15 cellular contexts compared by ENCODE assay signal in the genomic region with DNA sequence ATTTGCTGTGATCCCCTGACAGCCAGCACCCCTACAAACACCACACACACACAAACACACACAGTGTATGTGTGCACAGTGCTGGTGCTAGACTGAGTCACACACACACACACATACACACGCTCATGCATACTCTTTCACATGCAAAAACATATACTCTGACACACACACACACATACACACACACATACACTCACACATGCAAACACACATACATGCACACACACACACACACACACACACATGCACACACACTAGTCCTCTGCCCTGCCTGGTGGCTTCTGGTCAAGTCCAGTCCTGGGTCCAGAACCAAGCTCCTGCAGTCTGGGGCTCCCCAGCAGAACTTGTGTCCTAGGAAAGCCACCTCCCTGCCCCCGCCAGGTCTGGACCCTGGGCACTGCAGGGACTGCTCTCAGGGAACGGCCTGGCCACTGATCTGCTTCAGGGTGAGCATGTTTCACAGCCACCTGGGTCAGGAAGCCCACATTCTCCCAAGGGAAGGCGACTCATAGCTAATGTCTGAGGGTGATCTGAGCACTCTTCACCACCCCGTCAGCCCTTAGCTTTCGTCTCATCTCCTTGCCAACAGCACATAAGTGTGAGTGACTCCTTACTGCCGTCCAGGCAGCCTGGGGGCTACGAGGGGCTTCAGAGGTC.
A peak's percentile ranks its signal among the peaks of the same experiment; 100 is the strongest.
DNase-seq lines count a peak whose midpoint lies in the region; ATAC-seq and TF ChIP-seq lines count a peak whose summit lies in the region.
"Had no signal": no experiment of that assay in that cellular context is flagged by ENCODE, and none has a peak within 500 bp of the region (broad histone marks: within the 10 kb centered on the region; RNA-seq: fewer than 3 reads in every experiment).

No MANE protein-coding gene starts in this region.

- no peaks in the 10 kb centered on the region; a peak in 1 of 22 replicates for H4K20me1 ChIP-seq in BLaER1 treated with 17β-estradiol and CSF1 and Interleukin-3, amounts not matched to agents 10 nM and 100 nM
- no peaks in the 10 kb centered on the region for H4K20me1 ChIP-seq in Loucy (ENCODE audit: insufficient read depth, low read length, poor library complexity, severe bottlenecking)

- TF ChIP-seq CTCF in Loucy (conservative IDR thresholded peaks at IDR 0.05; ENCODE audit: low read length) = no peak

- H2BK5ac ChIP-seq in neuronal stem cell (ENCODE audit: low read length) = no peak overlapping the region

- peaks cover 0 to 20% (median 10%) of the 10 kb centered on the region in 11 experiments; a peak in 15 of 22 replicates for H3K9me3 ChIP-seq in BLaER1 treated with 17β-estradiol and CSF1 and Interleukin-3, amounts not matched to agents 10 nM and 100 nM (replicated peaks in 1 of 11)
- H3K9me3 ChIP-seq in Loucy (ENCODE audit: insufficient read depth, low read depth, low read length) (no peaks in the 10 kb centered on the region), neuronal stem cell (replicated peaks in 1 of 2; ENCODE audit: control insufficient read depth in 2 of 2, insufficient read depth in 1 of 2, low read depth in 1 of 2, low read length in 2 of 2) (peaks cover 0 to 4% of the 10 kb centered on the region in 2 donors)
- H3K9me3 ChIP-seq: stomach had no signal

- H3F3A ChIP-seq in Loucy (ENCODE audit: low read depth) = no peaks in the 10 kb centered on the region

- H2BK12ac ChIP-seq in neuronal stem cell (ENCODE audit: low read length) = no peak overlapping the region

- H3K79me1 ChIP-seq in neuronal stem cell (ENCODE audit: low read depth, low read length) = no peaks in the 10 kb centered on the region

- H3K9ac ChIP-seq in BLaER1 treated with 17β-estradiol and CSF1 and Interleukin-3, amounts not matched to agents 10 nM and 100 nM = peak overlapping the region in 1 of 11 experiments; percentile 35; a peak in 2 of 22 replicates
- H3K9ac ChIP-seq in Loucy (ENCODE audit: low read depth, low read length, poor library complexity, severe bottlenecking) (no peak overlapping the region), neuronal stem cell (ENCODE audit: low read depth, low read length, poor library complexity) (peak overlapping the region; percentile 74)

- peaks cover 0 to 31% (median 22%) of the 10 kb centered on the region in 10 experiments; a peak in 15 of 20 replicates for H3K4me1 ChIP-seq in BLaER1 treated with 17β-estradiol and CSF1 and Interleukin-3, amounts not matched to agents 10 nM and 100 nM
- H3K4me1 ChIP-seq in Loucy (ENCODE audit: insufficient read depth, low read length, poor library complexity, severe bottlenecking) (peaks cover 38% of the 10 kb centered on the region), neuronal stem cell (ENCODE audit: control insufficient read depth in 2 of 2, insufficient read depth in 1 of 2, low read depth in 1 of 2, low read length in 2 of 2) (no peaks in the 10 kb centered on the region)

- H3K4me2 ChIP-seq in BLaER1 treated with 17β-estradiol and CSF1 and Interleukin-3, amounts not matched to agents 10 nM and 100 nM = peak overlapping the region in 9 of 11 experiments; percentile 15 to 84 (median 64); a peak in 16 of 22 replicates
- H3K4me2 ChIP-seq in Loucy (ENCODE audit: low read depth, low read length, poor library complexity, severe bottlenecking) = peak overlapping the region; percentile 31
- H3K4me2 ChIP-seq in neuronal stem cell (ENCODE audit: insufficient read depth, low read length, poor library complexity, severe bottlenecking) = no peak overlapping the region

- no peak overlapping the region for H3K27ac ChIP-seq in BLaER1 treated with 17β-estradiol and CSF1 and Interleukin-3, amounts not matched to agents 10 nM and 100 nM
- H3K27ac ChIP-seq in neuronal stem cell (replicated peaks; ENCODE audit: low read length) = no peak overlapping the region
- H3K27ac ChIP-seq: left lung, stomach had no signal

- no peak overlapping the region for H2BK15ac ChIP-seq in neuronal stem cell (ENCODE audit: low read length)

- H3K23ac ChIP-seq in neuronal stem cell (ENCODE audit: low read depth, low read length, poor library complexity) = no peak overlapping the region

- no peaks in the 10 kb centered on the region for H3K27me3 ChIP-seq in BLaER1 treated with 17β-estradiol and CSF1 and Interleukin-3, amounts not matched to agents 10 nM and 100 nM
- H3K27me3 ChIP-seq in Loucy (ENCODE audit: insufficient read depth, low read length, poor library complexity, severe bottlenecking) (no peaks in the 10 kb centered on the region), neuronal stem cell (ENCODE audit: control insufficient read depth in 3 of 3, insufficient read depth in 3 of 3, low read depth in 1 of 3, low read length in 3 of 3) (peaks cover 0 to 6% (median 0%) of the 10 kb centered on the region in 3 experiments)
- H3K27me3 ChIP-seq: left lung, stomach had no signal

- DNase-seq in dermis blood vessel endothelial cell (peak; percentile 39), neuronal stem cell (ENCODE audit: low spot score) (no peak), SKM-1 (lab: John Stamatoyannopoulos, UW; ENCODE audit: unreplicated experiment) (no peak), NCI-H2029 (lab: John Stamatoyannopoulos, UW) (no peak)
- DNase-seq: activated T-cell treated with anti-CD3 and anti-CD28 coated beads for 4 hours, amniotic stem cell, left lung, nephron progenitor cell, stomach had no signal

- H3K9me2 ChIP-seq in Loucy (replicated peaks; ENCODE audit: low read depth, low read length) = no peaks in the 10 kb centered on the region

- no peak overlapping the region for H3K14ac ChIP-seq in neuronal stem cell (ENCODE audit: low read length)

- H2AFZ ChIP-seq in Loucy (ENCODE audit: low read length) (no peak overlapping the region; the same call in 1 of the 2 replicates), neuronal stem cell (ENCODE audit: low read length) (no peak overlapping the region)

- no peaks in the 10 kb centered on the region for H3K36me3 ChIP-seq in BLaER1 treated with 17β-estradiol and CSF1 and Interleukin-3, amounts not matched to agents 10 nM and 100 nM
- no peaks in the 10 kb centered on the region for H3K36me3 ChIP-seq in Loucy (ENCODE audit: insufficient read depth, low read length)
- H3K36me3 ChIP-seq in neuronal stem cell (replicated peaks in 1 of 2; ENCODE audit: control insufficient read depth in 2 of 2, insufficient read depth in 2 of 2, low read length in 2 of 2) = no peaks in the 10 kb centered on the region
- H3K36me3 ChIP-seq: left lung, stomach had no signal

- no peak overlapping the region for H4K91ac ChIP-seq in neuronal stem cell (ENCODE audit: low read depth, low read length, poor library complexity)

- H3K4ac ChIP-seq in neuronal stem cell (ENCODE audit: low read length) = no peak overlapping the region

- H3K79me2 ChIP-seq in Loucy (ENCODE audit: insufficient read depth, low read length) = no peaks in the 10 kb centered on the region

- WGBS in neuronal stem cell (ENCODE audit: extremely low coverage in 2 of 2, insufficient read length in 2 of 2, insufficient replicate concordance in 1 of 2), 2 donors = no CpG with 5 or more reads among the region's 8 CpGs

- H4K8ac ChIP-seq in neuronal stem cell (ENCODE audit: low read depth, low read length) = no peak overlapping the region

- H3K18ac ChIP-seq in neuronal stem cell (ENCODE audit: low read length) = peak overlapping the region; percentile 1

- ATAC-seq in GM21737 (IDR thresholded peaks at IDR 0.05; ENCODE audit: unreplicated experiment) (no peak), HG02798 (IDR thresholded peaks at IDR 0.05; ENCODE audit: poor library complexity, unreplicated experiment) (no peak)
- ATAC-seq: left lung, sciatic nerve, WTC11 had no signal

- H2BK120ac ChIP-seq in neuronal stem cell (ENCODE audit: low read depth, low read length) = peak overlapping the region; percentile 16

- H3K4me3 ChIP-seq in BLaER1 treated with 17β-estradiol and CSF1 and Interleukin-3, amounts not matched to agents 10 nM and 100 nM = no peak overlapping the region
- no peak overlapping the region for H3K4me3 ChIP-seq in Loucy (ENCODE audit: low read length, poor library complexity, severe bottlenecking)
- peak overlapping the region in 1 of 2 donors; percentile 11 for H3K4me3 ChIP-seq in neuronal stem cell (ENCODE audit: low read length in 2 of 2)
- H3K4me3 ChIP-seq: left lung, stomach had no signal

- H2AK5ac ChIP-seq in neuronal stem cell (ENCODE audit: low read depth, low read length) = peak overlapping the region; percentile 11
